Comparison of ENCODE assay signal across 8 cellular contexts in the genomic region with DNA sequence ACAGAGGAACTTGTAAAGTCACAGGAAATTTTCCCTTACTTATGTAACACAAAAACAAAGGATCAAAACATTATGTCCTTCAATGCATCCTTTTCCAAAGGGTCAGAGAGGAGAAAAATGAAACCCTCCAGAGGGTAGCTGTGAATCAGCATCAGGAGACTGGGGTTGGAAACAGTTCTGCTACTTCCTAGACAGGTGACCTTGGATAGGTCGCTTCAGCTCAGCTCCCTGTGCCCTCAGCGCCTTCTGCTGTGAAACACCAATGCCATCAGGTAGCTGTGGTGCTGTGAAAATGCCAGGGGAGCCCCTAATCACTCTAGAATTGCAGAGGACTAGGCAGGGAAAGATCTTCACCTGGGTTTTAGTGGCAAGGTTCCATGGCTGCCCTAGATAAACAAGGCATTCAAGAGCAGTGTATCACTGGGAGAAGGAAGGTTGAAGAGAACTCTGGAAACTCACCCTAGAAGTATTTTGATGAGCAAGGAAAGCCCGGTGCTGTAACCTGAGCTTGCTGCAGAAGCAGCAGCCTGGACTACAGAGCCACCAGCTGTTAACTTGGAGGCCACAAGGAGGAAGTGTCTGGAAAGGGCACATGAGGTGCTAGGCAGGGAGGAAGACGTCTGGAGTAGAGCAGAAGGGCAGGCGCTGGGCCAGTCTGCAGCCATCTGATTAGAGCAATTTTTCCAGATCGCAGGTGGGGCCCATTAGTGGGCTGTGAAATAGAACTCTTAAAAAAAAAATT.
A peak's percentile ranks its signal among the peaks of the same experiment; 100 is the strongest.
DNase-seq lines count a peak whose midpoint lies in the region; ATAC-seq, FAIRE-seq and TF ChIP-seq lines count a peak whose summit lies in the region.

No MANE protein-coding gene starts in this region.

- no peaks in the 10 kb centered on the region for H3K27me3 Mint-ChIP-seq in activated CD4-positive, alpha-beta T cell treated with anti-CD3 and anti-CD28 coated beads, Interleukin-2, amount 10 ng/mL, durations not matched to agents 24 days and 14 days
- no peaks in the 10 kb centered on the region for H3K27me3 Mint-ChIP-seq in activated T-cell treated with anti-CD3 and anti-CD28 coated beads, Interleukin-2, amount 50 U/mL, for 24 hours

- no peaks in the 10 kb centered on the region for H3K27me3 ChIP-seq in bronchial epithelial cell (ENCODE audit: control insufficient read depth, insufficient read depth, low read length)
- H3K27me3 ChIP-seq in right lobe of liver = no peaks in the 10 kb centered on the region

- H3K4me1 Mint-ChIP-seq in activated CD4-positive, alpha-beta T cell treated with anti-CD3 and anti-CD28 coated beads, Interleukin-2, amount 10 ng/mL, durations not matched to agents 24 days and 14 days = peaks cover 4% of the 10 kb centered on the region
- H3K4me1 Mint-ChIP-seq in activated T-cell treated with anti-CD3 and anti-CD28 coated beads, Interleukin-2, amount 50 U/mL, for 24 hours (ENCODE audit: low read depth) = no peaks in the 10 kb centered on the region

- no peaks in the 10 kb centered on the region for H3K9me3 Mint-ChIP-seq in activated CD4-positive, alpha-beta T cell treated with anti-CD3 and anti-CD28 coated beads, Interleukin-2, amount 10 ng/mL, durations not matched to agents 24 days and 14 days
- H3K9me3 Mint-ChIP-seq in activated T-cell treated with anti-CD3 and anti-CD28 coated beads, Interleukin-2, amount 50 U/mL, for 24 hours = no peaks in the 10 kb centered on the region

- no peak overlapping the region for H3K27ac Mint-ChIP-seq in activated CD4-positive, alpha-beta T cell treated with anti-CD3 and anti-CD28 coated beads, Interleukin-2, amount 10 ng/mL, durations not matched to agents 24 days and 14 days
- no peak overlapping the region for H3K27ac Mint-ChIP-seq in activated T-cell treated with anti-CD3 and anti-CD28 coated beads, Interleukin-2, amount 50 U/mL, for 24 hours

- peaks cover 18% of the 10 kb centered on the region for H3K36me3 ChIP-seq in bronchial epithelial cell (ENCODE audit: control insufficient read depth, insufficient read depth, low read length)
- peaks cover 0 to 6% (median 0%) of the 10 kb centered on the region in 4 donors for H3K36me3 ChIP-seq in right lobe of liver

- TF ChIP-seq POLR2A in right lobe of liver (IDR thresholded peaks at IDR 0.05) = no peak

- H3K4me3 Mint-ChIP-seq in activated CD4-positive, alpha-beta T cell treated with anti-CD3 and anti-CD28 coated beads, Interleukin-2, amount 10 ng/mL, durations not matched to agents 24 days and 14 days = no peak overlapping the region
- H3K4me3 Mint-ChIP-seq in activated T-cell treated with anti-CD3 and anti-CD28 coated beads, Interleukin-2, amount 50 U/mL, for 24 hours = no peak overlapping the region

- H3K4me1 ChIP-seq in right lobe of liver = no peaks in the 10 kb centered on the region

- TF ChIP-seq CTCF in bronchial epithelial cell (IDR thresholded peaks at IDR 0.05; ENCODE audit: insufficient read depth, low read length, severe bottlenecking) = peak; percentile 28
- no peak for TF ChIP-seq CTCF in right lobe of liver (IDR thresholded peaks at IDR 0.05)

- H3K36me3 Mint-ChIP-seq in activated CD4-positive, alpha-beta T cell treated with anti-CD3 and anti-CD28 coated beads, Interleukin-2, amount 10 ng/mL, durations not matched to agents 24 days and 14 days (ENCODE audit: low read depth) = peaks cover 37% of the 10 kb centered on the region
- H3K36me3 Mint-ChIP-seq in activated T-cell treated with anti-CD3 and anti-CD28 coated beads, Interleukin-2, amount 50 U/mL, for 24 hours (ENCODE audit: low read depth) = peaks cover 77% of the 10 kb centered on the region

- DNase-seq in ELF-1 (ENCODE audit: low read depth, low spot score) (peak; percentile 77), NCI-H2171 treated with DMSO at 0.1 percent for 48 hours (lab: John Stamatoyannopoulos, UW) (peak; percentile 97), bronchial epithelial cell (ENCODE audit: low read depth) (peak; percentile 81), right lobe of liver (no peak)
- DNase-seq in activated CD4-positive, CD25-positive, alpha-beta regulatory T cell treated with anti-CD3 and anti-CD28 coated beads, Interleukin-2, amount 50 U/mL, for 72 hours = no peak
- no peak for DNase-seq in activated CD4-positive, alpha-beta T cell treated with anti-CD3 and anti-CD28 coated beads, Interleukin-2, amount 10 ng/mL, durations not matched to agents 24 days and 14 days
- no peak for DNase-seq in activated T-cell treated with anti-CD3 and anti-CD28 coated beads, Interleukin-2, amount 50 U/mL, for 24 hours

- H3K9me3 ChIP-seq in right lobe of liver = no peaks in the 10 kb centered on the region

- WGBS in right lobe of liver (ENCODE audit: insufficient coverage, low coverage, low lambda C conversion rate, missing lambda C conversion rate) = 61% methylated on average over 2 of the region's 6 CpGs

- peak; percentile 34 to 51 (median 46) for ATAC-seq in right lobe of liver
- ATAC-seq in GM21526 (IDR thresholded peaks at IDR 0.05; ENCODE audit: low FRiP score, unreplicated experiment) = no peak

- H3K4me3 ChIP-seq in bronchial epithelial cell (ENCODE audit: low read depth, low read length) = no peak overlapping the region
- no peak overlapping the region for H3K4me3 ChIP-seq in right lobe of liver

- intact Hi-C loops in right lobe of liver (cut with DNase I) = no loop called here
- intact Hi-C loops in activated CD4-positive, alpha-beta T cell treated with anti-CD3 and anti-CD28 coated beads, Interleukin-2, amount 10 ng/mL, durations not matched to agents 24 days and 14 days (cut with micrococcal nuclease) = no loop called here

- H3K27ac ChIP-seq in right lobe of liver = no peak overlapping the region

- no peak for FAIRE-seq in bronchial epithelial cell (lab: Jason Lieb, UNC)

Comparison
In these comparisons a context has a peak if more than half of its experiments do, and no peak if none do; other contexts are left out.
1. DNase-seq: peak in ELF-1 (single experiment), NCI-H2171 treated with DMSO at 0.1 percent for 48 hours (single experiment) and bronchial epithelial cell (single experiment); none in right lobe of liver (0 of 3), activated CD4-positive, CD25-positive, alpha-beta regulatory T cell treated with anti-CD3 and anti-CD28 coated beads, Interleukin-2, amount 50 U/mL, for 72 hours (single experiment), activated CD4-positive, alpha-beta T cell treated with anti-CD3 and anti-CD28 coated beads, Interleukin-2, amount 10 ng/mL, durations not matched to agents 24 days and 14 days (single experiment) and activated T-cell treated with anti-CD3 and anti-CD28 coated beads, Interleukin-2, amount 50 U/mL, for 24 hours (single experiment).